30 cellular contexts compared by ENCODE assay signal in the genomic region with DNA sequence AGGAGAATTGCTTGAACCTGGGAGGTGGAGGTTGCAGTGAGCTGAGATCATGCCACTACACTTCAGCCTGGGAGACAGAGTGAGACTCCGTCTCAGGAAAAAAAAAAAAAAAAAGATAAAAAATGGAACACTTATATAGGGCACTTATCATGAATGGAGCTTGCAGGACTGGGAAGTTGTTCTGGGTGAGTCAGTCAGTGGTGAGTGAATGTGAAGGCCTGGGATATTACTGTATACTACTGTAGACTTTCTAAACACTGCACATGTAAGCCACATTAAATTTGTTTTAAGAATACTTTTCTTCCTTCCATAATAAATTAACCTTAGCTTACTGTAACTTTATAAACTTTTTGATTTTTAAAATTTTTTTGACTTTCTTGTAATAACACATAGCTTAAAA. TPM values are rescaled to one million over a fixed set of nuclear protein-coding genes. Genes with fewer than 3 reads are reported as not detected.
A peak's percentile ranks its signal among the peaks of the same experiment; 100 is the strongest.
DNase-seq lines count a peak whose midpoint lies in the region; ATAC-seq and TF ChIP-seq lines count a peak whose summit lies in the region.
"Had no signal": no experiment of that assay in that cellular context is flagged by ENCODE, and none has a peak within 500 bp of the region (broad histone marks: within the 10 kb centered on the region; RNA-seq: fewer than 3 reads in every experiment).

No MANE protein-coding gene starts in this region.

- H3K36me3 Mint-ChIP-seq in glutamatergic neuron (ENCODE audit: unreplicated experiment) = no peaks in the 10 kb centered on the region
- H3K36me3 Mint-ChIP-seq: type B pancreatic cell had no signal

- peaks cover 16 to 56% (median 32%) of the 10 kb centered on the region in 11 experiments for H3K27me3 ChIP-seq in BLaER1 treated with 17β-estradiol and CSF1 and Interleukin-3, amounts not matched to agents 10 nM and 100 nM
- H3K27me3 ChIP-seq: BE2C, cardiac muscle cell, pancreas, SJSA1, spleen had no signal

- DNase-seq in HT1080 (ENCODE audit: low read depth) (peak; percentile 65), amniotic epithelial cell (ENCODE audit: low read depth) (peak; percentile 79), foreskin fibroblast (peak; percentile 6 to 29), glutamatergic neuron (no peak)
- DNase-seq in activated CD4-positive, alpha-beta T cell treated with anti-CD3 and anti-CD28 coated beads, Interleukin-2, amount 50 U/mL, for 4 hours = no peak
- DNase-seq: activated CD4-positive, alpha-beta memory T cell treated with anti-CD3 and anti-CD28 coated beads, Interleukin-2, amount 10 ng/mL, durations not matched to agents 7 days and 5 days; activated CD4-positive, CD25-positive, alpha-beta regulatory T cell treated with anti-CD3 and anti-CD28 coated beads, Interleukin-2, amount 50 U/mL, for 72 hours; activated naive CD4-positive, alpha-beta T cell treated with anti-CD3 and anti-CD28 coated beads, Interleukin-2, amount 50 U/mL, for 16 hours; amygdala; BE2C; DMS53; effector memory CD8-positive, alpha-beta T cell; NCI-H1417; NCI-H2081 treated with DMSO at 0.1 percent for 48 hours; NCI-H446; NCI-H774; nephron progenitor cell; pancreas; spleen; stimulated activated CD4-positive, alpha-beta T cell treated with anti-CD3 and anti-CD28 coated beads, Interleukin-4, amount 100 ng/mL, for 1 hour; T-helper 1 cell had no signal

- peak overlapping the region in 7 of 11 experiments; percentile 2 to 78 (median 70); a peak in 8 of 22 replicates for H3K4me2 ChIP-seq in BLaER1 treated with 17β-estradiol and CSF1 and Interleukin-3, amounts not matched to agents 10 nM and 100 nM

- peaks cover 2% of the 10 kb centered on the region for H3K9me3 Mint-ChIP-seq in glutamatergic neuron (ENCODE audit: unreplicated experiment)
- H3K9me3 Mint-ChIP-seq: activated CD4-positive, alpha-beta memory T cell treated with anti-CD3 and anti-CD28 coated beads, Interleukin-2, amount 10 ng/mL, durations not matched to agents 7 days and 5 days; activated T-helper 17 cell treated with anti-CD3 and anti-CD28 coated beads, Interleukin-2, amount 50 U/mL, for 72 hours; effector memory CD8-positive, alpha-beta T cell; type B pancreatic cell had no signal

- H3K4me3 Mint-ChIP-seq in glutamatergic neuron (ENCODE audit: unreplicated experiment) = no peak overlapping the region
- H3K4me3 Mint-ChIP-seq: activated CD4-positive, alpha-beta memory T cell treated with anti-CD3 and anti-CD28 coated beads, Interleukin-2, amount 10 ng/mL, durations not matched to agents 7 days and 5 days; activated T-helper 17 cell treated with anti-CD3 and anti-CD28 coated beads, Interleukin-2, amount 50 U/mL, for 72 hours; effector memory CD8-positive, alpha-beta T cell; nephron progenitor cell; type B pancreatic cell had no signal

- no peaks in the 10 kb centered on the region for H3K27me3 Mint-ChIP-seq in glutamatergic neuron (ENCODE audit: unreplicated experiment)
- H3K27me3 Mint-ChIP-seq: activated CD4-positive, alpha-beta memory T cell treated with anti-CD3 and anti-CD28 coated beads, Interleukin-2, amount 10 ng/mL, durations not matched to agents 7 days and 5 days; activated T-helper 17 cell treated with anti-CD3 and anti-CD28 coated beads, Interleukin-2, amount 50 U/mL, for 72 hours; effector memory CD8-positive, alpha-beta T cell; type B pancreatic cell had no signal

- no peaks in the 10 kb centered on the region for H3K4me1 Mint-ChIP-seq in glutamatergic neuron (ENCODE audit: low read depth, unreplicated experiment)

- peaks cover 0 to 93% (median 60%) of the 10 kb centered on the region in 11 experiments; a peak in 16 of 22 replicates for H4K20me1 ChIP-seq in BLaER1 treated with 17β-estradiol and CSF1 and Interleukin-3, amounts not matched to agents 10 nM and 100 nM

- ATAC-seq in HG02759 (IDR thresholded peaks at IDR 0.05; ENCODE audit: unreplicated experiment) = no peak
- ATAC-seq in HG03159 (IDR thresholded peaks at IDR 0.05; ENCODE audit: unreplicated experiment) = no peak
- ATAC-seq: activated T-helper 17 cell treated with anti-CD3 and anti-CD28 coated beads, Interleukin-2, amount 50 U/mL, for 72 hours; effector memory CD8-positive, alpha-beta T cell; pancreas had no signal

- H3K4me3 ChIP-seq in BLaER1 treated with 17β-estradiol and CSF1 and Interleukin-3, amounts not matched to agents 10 nM and 100 nM = no peak overlapping the region
- no peak overlapping the region for H3K4me3 ChIP-seq in foreskin fibroblast (ENCODE audit: low read depth in 1 of 2, low read length in 2 of 2)
- H3K4me3 ChIP-seq: cardiac muscle cell, coronary artery, lung, pancreas, SJSA1, spleen had no signal

- H3K4me1 ChIP-seq in BLaER1 treated with 17β-estradiol and CSF1 and Interleukin-3, amounts not matched to agents 10 nM and 100 nM = peaks cover 36 to 81% (median 55%) of the 10 kb centered on the region in 10 experiments
- H3K4me1 ChIP-seq: BE2C, SJSA1 had no signal

- no peak overlapping the region for H3K27ac ChIP-seq in BLaER1 treated with 17β-estradiol and CSF1 and Interleukin-3, amounts not matched to agents 10 nM and 100 nM
- H3K27ac ChIP-seq: cardiac muscle cell, coronary artery, pancreas, SJSA1, spleen had no signal

- peaks cover 0 to 10% (median 0%) of the 10 kb centered on the region in 11 experiments; a peak in 3 of 22 replicates for H3K36me3 ChIP-seq in BLaER1 treated with 17β-estradiol and CSF1 and Interleukin-3, amounts not matched to agents 10 nM and 100 nM
- H3K36me3 ChIP-seq: BE2C, cardiac muscle cell, pancreas, SJSA1, spleen had no signal

- TF ChIP-seq CTCF in foreskin fibroblast (IDR thresholded peaks at IDR 0.05; ENCODE audit: low read depth, low read length) (no peak), glutamatergic neuron (IDR thresholded peaks at IDR 0.05; ENCODE audit: partially characterized antibody, unreplicated experiment) (no peak)

- H3K9me3 ChIP-seq in BLaER1 treated with 17β-estradiol and CSF1 and Interleukin-3, amounts not matched to agents 10 nM and 100 nM (replicated peaks in 1 of 11) = peaks cover 7 to 15% (median 12%) of the 10 kb centered on the region in 11 experiments
- H3K9me3 ChIP-seq: BE2C, pancreas, SJSA1 had no signal

- H3K9ac ChIP-seq in BLaER1 treated with 17β-estradiol and CSF1 and Interleukin-3, amounts not matched to agents 10 nM and 100 nM = no peak overlapping the region

- H3K27ac Mint-ChIP-seq in glutamatergic neuron (ENCODE audit: unreplicated experiment) = no peak overlapping the region
- H3K27ac Mint-ChIP-seq: activated CD4-positive, alpha-beta memory T cell treated with anti-CD3 and anti-CD28 coated beads, Interleukin-2, amount 10 ng/mL, durations not matched to agents 7 days and 5 days; activated T-helper 17 cell treated with anti-CD3 and anti-CD28 coated beads, Interleukin-2, amount 50 U/mL, for 72 hours; effector memory CD8-positive, alpha-beta T cell; nephron progenitor cell; type B pancreatic cell had no signal

RNA-seq across cellular contexts. Expression of gene SFMBT1, which starts 59.8 kb away (rescaled TPM):
- 8.2 and 11.8 TPM in 2 replicates for total RNA-seq in HT1080 (2014; rRNA removed; shearing (Covaris generic))
- polyA plus RNA-seq in HT1080 (2015; cell fraction: cytosol; rRNA removed) = 6.0 and 6.2 TPM in 2 replicates
- 8.3 and 9.8 TPM in 2 replicates for polyA plus RNA-seq in HT1080 (2015; cell fraction: nucleus; rRNA removed)
- total RNA-seq in glutamatergic neuron (ENCODE audit: unreplicated experiment) = 6.5 TPM

Comparison
In these comparisons a context has a peak if more than half of its experiments do, and no peak if none do; other contexts are left out.
1. DNase-seq: peak in HT1080 (single experiment), amniotic epithelial cell (single experiment) and foreskin fibroblast (2 of 2); none in activated CD4-positive, alpha-beta T cell treated with anti-CD3 and anti-CD28 coated beads, Interleukin-2, amount 50 U/mL, for 4 hours (0 of 2) and glutamatergic neuron (single experiment).